In the genomic region with DNA sequence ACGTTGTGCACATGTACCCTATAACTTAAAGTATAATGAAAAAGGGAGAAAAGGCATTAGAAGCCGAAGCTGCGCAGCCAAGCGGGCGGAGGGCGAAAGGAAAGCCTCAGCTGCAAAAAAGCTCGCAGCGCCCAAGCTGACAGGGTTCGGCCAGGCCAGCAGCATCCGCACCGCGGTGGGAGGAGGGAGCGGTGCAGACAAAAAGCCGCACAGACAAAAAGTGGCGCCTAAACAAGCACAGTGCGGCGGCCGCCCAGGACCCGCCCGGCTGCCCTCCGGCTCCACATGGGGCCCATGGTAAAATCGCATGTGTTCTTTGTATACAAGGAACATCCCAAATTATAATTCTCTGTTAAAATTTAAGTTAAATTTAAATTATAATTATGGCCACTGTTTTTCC, we compare ENCODE assay signal across 38 cellular contexts. TPM values are rescaled to one million over a fixed set of nuclear protein-coding genes. Genes with fewer than 3 reads are reported as not detected.
"Had no signal": no experiment of that assay in that cellular context is flagged by ENCODE, and none has a peak within 500 bp of the region (broad histone marks: within the 10 kb centered on the region; RNA-seq: fewer than 3 reads in every experiment).

No MANE protein-coding gene starts in this region.

- H3K4me1 Mint-ChIP-seq: activated B cell treated with CpG ODN at 0.5 μM for 24 hours; activated CD4-positive, alpha-beta memory T cell treated with anti-CD3 and anti-CD28 coated beads, Interleukin-2, amount 10 ng/mL, durations not matched to agents 7 days and 5 days; activated CD8-positive, alpha-beta memory T cell treated with anti-CD3 and anti-CD28 coated beads, Interleukin-2, amount 10 ng/mL, durations not matched to agents 7 days and 5 days; activated naive CD4-positive, alpha-beta T cell treated with anti-CD3 and anti-CD28 coated beads, Interleukin-2, amount 10 ng/mL, durations not matched to agents 7 days and 5 days; activated naive CD8-positive, alpha-beta T cell treated with anti-CD3 and anti-CD28 coated beads, Interleukin-2, amount 50 U/mL, for 24 hours; T-cell had no signal

- ATAC-seq: activated CD8-positive, alpha-beta memory T cell treated with anti-CD3 and anti-CD28 coated beads, Interleukin-2, amount 10 ng/mL, durations not matched to agents 7 days and 5 days; activated naive CD8-positive, alpha-beta T cell treated with anti-CD3 and anti-CD28 coated beads, Interleukin-2, amount 50 U/mL, for 24 hours; Panc1; T-cell had no signal

- H3K9ac ChIP-seq: KMS-11 had no signal

- H3K4me3 ChIP-seq: SJCRH30, SK-N-MC had no signal

- H3K27me3 ChIP-seq: brain microvascular endothelial cell, SJCRH30 had no signal

- H3K36me3 Mint-ChIP-seq: activated CD8-positive, alpha-beta memory T cell treated with anti-CD3 and anti-CD28 coated beads, Interleukin-2, amount 10 ng/mL, durations not matched to agents 7 days and 5 days; activated naive CD4-positive, alpha-beta T cell treated with anti-CD3 and anti-CD28 coated beads, Interleukin-2, amount 10 ng/mL, durations not matched to agents 7 days and 5 days; activated naive CD8-positive, alpha-beta T cell; T-cell had no signal

- H3K9me3 Mint-ChIP-seq: activated CD4-positive, alpha-beta memory T cell treated with anti-CD3 and anti-CD28 coated beads, Interleukin-2, amount 10 ng/mL, durations not matched to agents 7 days and 5 days; activated naive CD4-positive, alpha-beta T cell treated with anti-CD3 and anti-CD28 coated beads, Interleukin-2, amount 10 ng/mL, durations not matched to agents 7 days and 5 days had no signal

- H3K4me1 ChIP-seq: SJCRH30 had no signal

- H3K4me3 Mint-ChIP-seq: activated B cell treated with CpG ODN at 0.5 μM for 24 hours; activated CD4-positive, alpha-beta memory T cell treated with anti-CD3 and anti-CD28 coated beads, Interleukin-2, amount 10 ng/mL, durations not matched to agents 7 days and 5 days; activated CD8-positive, alpha-beta memory T cell treated with anti-CD3 and anti-CD28 coated beads, Interleukin-2, amount 10 ng/mL, durations not matched to agents 7 days and 5 days; activated naive CD4-positive, alpha-beta T cell treated with anti-CD3 and anti-CD28 coated beads, Interleukin-2, amount 10 ng/mL, durations not matched to agents 7 days and 5 days; activated naive CD8-positive, alpha-beta T cell; activated naive CD8-positive, alpha-beta T cell treated with anti-CD3 and anti-CD28 coated beads, Interleukin-2, amount 50 U/mL, for 24 hours; T-cell had no signal

- DNase-seq: activated B cell treated with CpG ODN at 0.5 μM for 24 hours; activated CD4-positive, alpha-beta memory T cell treated with anti-CD3 and anti-CD28 coated beads, Interleukin-2, amount 10 ng/mL, durations not matched to agents 7 days and 5 days; activated CD4-positive, alpha-beta T cell treated with anti-CD3 and anti-CD28 coated beads for 4 hours; activated CD4-positive, alpha-beta T cell treated with anti-CD3 and anti-CD28 coated beads, Interleukin-2, amount 50 U/mL, for 1 hour; activated CD4-positive, CD25-positive, alpha-beta regulatory T cell treated with anti-CD3 and anti-CD28 coated beads, Interleukin-2, amount 50 U/mL, for 72 hours; activated CD8-positive, alpha-beta memory T cell treated with anti-CD3 and anti-CD28 coated beads for 24 hours; activated CD8-positive, alpha-beta memory T cell treated with anti-CD3 and anti-CD28 coated beads, Interleukin-2, amount 10 ng/mL, durations not matched to agents 7 days and 5 days; activated CD8-positive, alpha-beta memory T cell treated with anti-CD3 and anti-CD28 coated beads, Interleukin-2, amount 50 U/mL, for 48 hours; activated effector memory CD4-positive, alpha-beta T cell treated with Interleukin-2 at 50 U/mL for 16 hours; activated naive CD4-positive, alpha-beta T cell treated with anti-CD3 and anti-CD28 coated beads, Interleukin-2, amount 10 ng/mL, durations not matched to agents 7 days and 5 days; activated naive CD8-positive, alpha-beta T cell treated with anti-CD3 and anti-CD28 coated beads, Interleukin-2, amount 50 U/mL, for 24 hours; activated T-cell treated with anti-CD3 and anti-CD28 coated beads, Interleukin-2, amount 50 U/mL, for 48 hours; amniotic stem cell; aorta; brain microvascular endothelial cell; central memory CD4-positive, alpha-beta T cell; MM.1S; MV-4-11; NCI-H1092; NCI-H1436 treated with DMSO at 0.1 percent for 48 hours; NCI-H1694 treated with DMSO at 0.1 percent for 48 hours; NCI-H2029; NCI-H345; NCI-H524 treated with DMSO at 0.1 percent for 48 hours; NCI-H774; SHP77; SJCRH30; T-cell; T-helper 2 cell; T-helper 9 cell had no signal

- H3K36me3 ChIP-seq: brain microvascular endothelial cell, SJCRH30 had no signal

- H3K27ac ChIP-seq: brain microvascular endothelial cell, KMS-11, SJCRH30, SK-N-MC, VCaP had no signal

- H3K9me3 ChIP-seq: SJCRH30 had no signal

- H3K27ac Mint-ChIP-seq: activated B cell treated with CpG ODN at 0.5 μM for 24 hours; activated CD4-positive, alpha-beta memory T cell treated with anti-CD3 and anti-CD28 coated beads, Interleukin-2, amount 10 ng/mL, durations not matched to agents 7 days and 5 days; activated CD8-positive, alpha-beta memory T cell treated with anti-CD3 and anti-CD28 coated beads, Interleukin-2, amount 10 ng/mL, durations not matched to agents 7 days and 5 days; activated naive CD4-positive, alpha-beta T cell treated with anti-CD3 and anti-CD28 coated beads, Interleukin-2, amount 10 ng/mL, durations not matched to agents 7 days and 5 days; activated naive CD8-positive, alpha-beta T cell; activated naive CD8-positive, alpha-beta T cell treated with anti-CD3 and anti-CD28 coated beads, Interleukin-2, amount 50 U/mL, for 24 hours; T-cell had no signal

RNA-seq across cellular contexts. Expression of a gene that starts 42.4 kb away (rescaled TPM):
- total RNA-seq: activated B cell treated with CpG ODN at 0.5 μM for 24 hours; activated CD4-positive, alpha-beta memory T cell treated with anti-CD3 and anti-CD28 coated beads, Interleukin-2, amount 10 ng/mL, durations not matched to agents 7 days and 5 days; activated CD8-positive, alpha-beta memory T cell treated with anti-CD3 and anti-CD28 coated beads, Interleukin-2, amount 10 ng/mL, durations not matched to agents 7 days and 5 days; aorta; LHCN-M2; NCI-H460; RPMI7951; SJCRH30; T-cell had no signal
- polyA plus RNA-seq: aorta had no signal
